In genomic region chr13:99528547-99528946, GRCh38 we compare ENCODE assay signal across 8 cellular contexts. TPM values are rescaled to one million over a fixed set of nuclear protein-coding genes. Genes with fewer than 3 reads are reported as not detected.
DNase-seq lines count a peak whose midpoint lies in the region; ATAC-seq and TF ChIP-seq lines count a peak whose summit lies in the region.

No MANE protein-coding gene starts in this region.

- H3K9me3 Mint-ChIP-seq in type B pancreatic cell, result no peaks in the 10 kb centered on the region

- H3K27me3 Mint-ChIP-seq in type B pancreatic cell, result no peaks in the 10 kb centered on the region

- peak; percentile 57 for TF ChIP-seq CTCF in LNCaP clone FGC (IDR thresholded peaks at IDR 0.05; ENCODE audit: control insufficient read depth, extremely low read depth, insufficient read depth)
- TF ChIP-seq CTCF in astrocyte of the cerebellum (IDR thresholded peaks at IDR 0.05; ENCODE audit: low read depth, low read length, missing control alignments), result peak; percentile 33
- TF ChIP-seq CTCF in type B pancreatic cell (conservative IDR thresholded peaks at IDR 0.05), result peak; percentile 48

- H3K4me3 ChIP-seq in LNCaP clone FGC (ENCODE audit: low read depth, low read length) (no peak overlapping the region), astrocyte of the cerebellum (ENCODE audit: low read depth, low read length) (no peak overlapping the region)

- H3K27ac Mint-ChIP-seq in type B pancreatic cell, result no peak overlapping the region

- no peak overlapping the region for H3K4me3 Mint-ChIP-seq in type B pancreatic cell

- H3K4me1 Mint-ChIP-seq in type B pancreatic cell (ENCODE audit: unreplicated experiment), result peaks cover 9% of the 10 kb centered on the region

- in situ Hi-C loops in astrocyte of the cerebellum (cut with HindIII; ENCODE audit: low sequenced_read_pairs), result no loop called here

- DNase-seq in D341Med (ENCODE audit: low spot score) (peak; percentile 46), LNCaP clone FGC (ENCODE audit: low read depth) (no peak), astrocyte of the cerebellum (ENCODE audit: low read depth) (no peak), type B pancreatic cell (ENCODE audit: extremely low spot score, unreplicated experiment) (no peak), GM19240 (ENCODE audit: insufficient read length, low spot score) (no peak), iPS-NIHi7 (ENCODE audit: extremely low spot score) (no peak), NCI-H446 (lab: John Stamatoyannopoulos, UW) (no peak)

- ATAC-seq in GM19372 (IDR thresholded peaks at IDR 0.05; ENCODE audit: low read depth, unreplicated experiment), result peak; percentile 64

- peaks cover 51% of the 10 kb centered on the region for H3K36me3 Mint-ChIP-seq in type B pancreatic cell

RNA-seq across cellular contexts. Expression of gene TM9SF2, which starts 27.3 kb away (rescaled TPM):
- 113 and 168 TPM in 2 replicates for total RNA-seq in type B pancreatic cell (ENCODE audit: low replicate concordance)
